33 cellular contexts compared by ENCODE assay signal in genomic region chr17:82375359-82376041, GRCh38. TPM values are rescaled to one million over a fixed set of nuclear protein-coding genes. Genes with fewer than 3 reads are reported as not detected.
"Had no signal": no experiment of that assay in that cellular context is flagged by ENCODE, and none has a peak within 500 bp of the region (broad histone marks: within the 10 kb centered on the region; RNA-seq: fewer than 3 reads in every experiment).

No MANE protein-coding gene starts in this region.

- H3K4me3 Mint-ChIP-seq: activated B cell treated with CpG ODN at 0.5 μM for 24 hours; activated CD4-positive, alpha-beta memory T cell treated with anti-CD3 and anti-CD28 coated beads, Interleukin-2, amount 10 ng/mL, durations not matched to agents 7 days and 5 days; activated CD4-positive, alpha-beta T cell treated with anti-CD3 and anti-CD28 coated beads, Interleukin-2, amount 10 ng/mL, durations not matched to agents 7 days and 5 days; activated naive CD4-positive, alpha-beta T cell treated with anti-CD3 and anti-CD28 coated beads for 36 hours; activated naive CD8-positive, alpha-beta T cell; activated T-helper 17 cell treated with anti-CD3 and anti-CD28 coated beads, Interleukin-2, amount 50 U/mL, for 72 hours; brain; T-cell had no signal

- H3K36me3 Mint-ChIP-seq: activated naive CD8-positive, alpha-beta T cell; brain; T-cell had no signal

- H3K27ac Mint-ChIP-seq: activated B cell treated with CpG ODN at 0.5 μM for 24 hours; activated CD4-positive, alpha-beta memory T cell treated with anti-CD3 and anti-CD28 coated beads, Interleukin-2, amount 10 ng/mL, durations not matched to agents 7 days and 5 days; activated CD4-positive, alpha-beta T cell treated with anti-CD3 and anti-CD28 coated beads, Interleukin-2, amount 10 ng/mL, durations not matched to agents 7 days and 5 days; activated naive CD4-positive, alpha-beta T cell treated with anti-CD3 and anti-CD28 coated beads for 36 hours; activated naive CD8-positive, alpha-beta T cell; activated T-helper 17 cell treated with anti-CD3 and anti-CD28 coated beads, Interleukin-2, amount 50 U/mL, for 72 hours; brain; T-cell had no signal

- FAIRE-seq: astrocyte, TTC549 had no signal

- DNase-seq: activated B cell treated with CpG ODN at 0.5 μM for 24 hours; activated CD4-positive, alpha-beta memory T cell treated with anti-CD3 and anti-CD28 coated beads, Interleukin-2, amount 10 ng/mL, durations not matched to agents 7 days and 5 days; activated CD4-positive, alpha-beta T cell treated with anti-CD3 and anti-CD28 coated beads for 1 hour; activated CD4-positive, alpha-beta T cell treated with anti-CD3 and anti-CD28 coated beads, Interleukin-2, amount 10 ng/mL, durations not matched to agents 7 days and 5 days; activated gamma-delta T cell; activated naive CD4-positive, alpha-beta T cell treated with anti-CD3 and anti-CD28 coated beads for 36 hours; activated T-cell treated with anti-CD3 and anti-CD28 coated beads for 4 hours; activated T-cell treated with anti-CD3 and anti-CD28 coated beads, Interleukin-2, amount 50 U/mL, for 48 hours; amygdala; MG63; MV-4-11; NCI-H1092 treated with DMSO at 0.1 percent for 48 hours; NCI-H1417 treated with DMSO at 0.1 percent for 48 hours; NCI-H1694; NCI-H2029; NCI-H2107; NCI-H2171 treated with DMSO at 0.1 percent for 48 hours; NCI-H226; NCI-H82; Peyer's patch; SHP77 treated with DMSO at 0.1 percent for 48 hours; T-cell; T-helper 2 cell; T1000 had no signal

- H3K36me3 ChIP-seq: MG63, Peyer's patch had no signal

- H3K27ac ChIP-seq: Peyer's patch, RWPE1 had no signal

- ATAC-seq: activated T-helper 17 cell treated with anti-CD3 and anti-CD28 coated beads, Interleukin-2, amount 50 U/mL, for 72 hours; T-cell had no signal

- H3K9me3 ChIP-seq: MG63, Peyer's patch had no signal

- H3K4me3 ChIP-seq: MG63, Peyer's patch had no signal

- H3K9me3 Mint-ChIP-seq: activated B cell treated with CpG ODN at 0.5 μM for 24 hours; activated CD4-positive, alpha-beta memory T cell treated with anti-CD3 and anti-CD28 coated beads, Interleukin-2, amount 10 ng/mL, durations not matched to agents 7 days and 5 days; activated CD4-positive, alpha-beta T cell treated with anti-CD3 and anti-CD28 coated beads, Interleukin-2, amount 10 ng/mL, durations not matched to agents 7 days and 5 days; activated naive CD4-positive, alpha-beta T cell treated with anti-CD3 and anti-CD28 coated beads for 36 hours; activated T-helper 17 cell treated with anti-CD3 and anti-CD28 coated beads, Interleukin-2, amount 50 U/mL, for 72 hours; T-cell had no signal

RNA-seq across cellular contexts. Expression of gene UTS2R, which starts 3.9 kb away (rescaled TPM):
- total RNA-seq: activated B cell treated with CpG ODN at 0.5 μM for 24 hours; activated CD4-positive, alpha-beta memory T cell treated with anti-CD3 and anti-CD28 coated beads, Interleukin-2, amount 10 ng/mL, durations not matched to agents 7 days and 5 days; activated CD4-positive, alpha-beta T cell treated with anti-CD3 and anti-CD28 coated beads, Interleukin-2, amount 10 ng/mL, durations not matched to agents 7 days and 5 days; activated CD8-positive, alpha-beta memory T cell treated with anti-CD3 and anti-CD28 coated beads for 36 hours; activated naive CD4-positive, alpha-beta T cell treated with anti-CD3 and anti-CD28 coated beads for 36 hours; astrocyte; NCI-H460; Peyer's patch; SK-MEL-5; T-cell had no signal

RNA-seq across cellular contexts. Expression of gene TEX19, which starts 16.5 kb away (rescaled TPM):
- total RNA-seq: activated B cell treated with CpG ODN at 0.5 μM for 24 hours; activated CD4-positive, alpha-beta memory T cell treated with anti-CD3 and anti-CD28 coated beads, Interleukin-2, amount 10 ng/mL, durations not matched to agents 7 days and 5 days; activated CD8-positive, alpha-beta memory T cell treated with anti-CD3 and anti-CD28 coated beads for 36 hours; astrocyte; Peyer's patch; T-cell had no signal

RNA-seq across cellular contexts. Expression of gene SECTM1, which starts 41.9 kb away (rescaled TPM):
- total RNA-seq: activated B cell treated with CpG ODN at 0.5 μM for 24 hours had no signal
